Comparison of ENCODE assay signal across 27 cellular contexts in the genomic region with DNA sequence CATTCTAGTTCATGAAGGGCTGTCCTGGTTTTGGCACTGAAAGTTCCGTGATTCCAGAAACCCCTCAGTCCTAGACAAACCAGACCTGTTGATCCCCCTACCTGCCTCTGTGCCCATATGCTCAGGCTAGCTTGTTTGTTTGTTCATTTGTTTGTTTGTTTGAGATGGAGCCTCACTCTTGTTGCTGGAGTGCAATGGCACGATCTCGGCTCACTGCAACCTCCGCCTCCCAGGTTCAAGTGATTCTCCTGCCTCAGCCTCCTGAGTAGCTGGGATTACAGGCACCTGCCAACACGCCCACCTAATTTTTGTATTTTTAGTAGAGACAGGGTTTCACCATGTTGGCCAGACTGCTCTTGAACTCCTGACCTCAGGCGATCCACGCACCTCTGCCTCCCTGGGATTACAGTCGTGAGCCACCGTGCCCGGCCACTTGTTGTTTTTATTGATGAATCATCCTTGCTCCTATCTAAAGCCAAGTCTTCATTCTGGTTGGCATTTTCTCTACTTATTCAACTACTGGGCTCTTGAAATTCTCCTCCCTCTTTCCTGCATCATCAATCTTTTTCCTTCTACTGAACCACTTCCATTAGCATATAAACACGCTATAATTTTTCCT.
"Had no signal": no experiment of that assay in that cellular context is flagged by ENCODE, and none has a peak within 500 bp of the region (broad histone marks: within the 10 kb centered on the region; RNA-seq: fewer than 3 reads in every experiment).

No MANE protein-coding gene starts in this region.

- H3K4me3 Mint-ChIP-seq: activated naive CD4-positive, alpha-beta T cell treated with anti-CD3 and anti-CD28 coated beads for 36 hours; activated naive CD8-positive, alpha-beta T cell treated with anti-CD3 and anti-CD28 coated beads, Interleukin-2, amount 10 ng/mL, durations not matched to agents 7 days and 5 days; activated T-cell treated with anti-CD3 and anti-CD28 coated beads, Interleukin-2, amount 50 U/mL, for 72 hours; brain; nephron progenitor cell; stimulated activated naive CD8-positive, alpha-beta T cell treated with anti-CD3 and anti-CD28 coated beads, Interleukin-15, Interleukin-2, amounts not matched to agents 100 ng/mL and 50 ng/mL, for 24 hours; T-helper 1 cell treated with Interleukin-12 subunit alpha and Interleukin-12 subunit beta and Interleukin-4 antibody, amounts not matched to agents 30 μg/mL and 1 μg/mL, for 36 hours had no signal

- H3K4me1 Mint-ChIP-seq: brain had no signal

- DNase-seq: activated CD4-positive, alpha-beta T cell treated with anti-CD3 and anti-CD28 coated beads for 4 hours; activated CD4-positive, alpha-beta T cell treated with anti-CD3 and anti-CD28 coated beads, Interleukin-2, amount 50 U/mL, for 48 hours; activated CD4-positive, CD25-positive, alpha-beta regulatory T cell; activated effector memory CD4-positive, alpha-beta T cell treated with Interleukin-2 at 50 U/mL for 16 hours; activated naive CD4-positive, alpha-beta T cell treated with anti-CD3 and anti-CD28 coated beads for 36 hours; activated naive CD8-positive, alpha-beta T cell treated with anti-CD3 and anti-CD28 coated beads, Interleukin-2, amount 10 ng/mL, durations not matched to agents 7 days and 5 days; activated T-cell treated with anti-CD3 and anti-CD28 coated beads, Interleukin-2, amount 50 U/mL, for 72 hours; anterior cingulate cortex; caudate nucleus; effector CD8-positive, alpha-beta T cell; heart right ventricle; islet precursor cell; left colon; lower lobe of right lung; mesendoderm; mucosa of descending colon; nephron progenitor cell; pancreas; psoas muscle; stimulated activated CD4-positive, alpha-beta T cell treated with anti-CD3 and anti-CD28 coated beads, Interleukin-4, amount 100 ng/mL, for 24 hours; substantia nigra; T1000; thyroid gland; upper lobe of right lung had no signal

- H3K9me3 Mint-ChIP-seq: activated naive CD4-positive, alpha-beta T cell treated with anti-CD3 and anti-CD28 coated beads for 36 hours; activated naive CD8-positive, alpha-beta T cell treated with anti-CD3 and anti-CD28 coated beads, Interleukin-2, amount 10 ng/mL, durations not matched to agents 7 days and 5 days; activated T-cell treated with anti-CD3 and anti-CD28 coated beads, Interleukin-2, amount 50 U/mL, for 72 hours; brain; nephron progenitor cell; stimulated activated naive CD8-positive, alpha-beta T cell treated with anti-CD3 and anti-CD28 coated beads, Interleukin-15, Interleukin-2, amounts not matched to agents 100 ng/mL and 50 ng/mL, for 24 hours; T-helper 1 cell treated with Interleukin-12 subunit alpha and Interleukin-12 subunit beta and Interleukin-4 antibody, amounts not matched to agents 30 μg/mL and 1 μg/mL, for 36 hours had no signal

- H3K27ac Mint-ChIP-seq: activated naive CD4-positive, alpha-beta T cell treated with anti-CD3 and anti-CD28 coated beads for 36 hours; activated naive CD8-positive, alpha-beta T cell treated with anti-CD3 and anti-CD28 coated beads, Interleukin-2, amount 10 ng/mL, durations not matched to agents 7 days and 5 days; activated T-cell treated with anti-CD3 and anti-CD28 coated beads, Interleukin-2, amount 50 U/mL, for 72 hours; brain; nephron progenitor cell; stimulated activated naive CD8-positive, alpha-beta T cell treated with anti-CD3 and anti-CD28 coated beads, Interleukin-15, Interleukin-2, amounts not matched to agents 100 ng/mL and 50 ng/mL, for 24 hours; T-helper 1 cell treated with Interleukin-12 subunit alpha and Interleukin-12 subunit beta and Interleukin-4 antibody, amounts not matched to agents 30 μg/mL and 1 μg/mL, for 36 hours had no signal

- ATAC-seq: activated T-cell treated with anti-CD3 and anti-CD28 coated beads, Interleukin-2, amount 50 U/mL, for 72 hours; heart right ventricle; left colon; lower lobe of right lung; mucosa of descending colon; pancreas; psoas muscle; upper lobe of right lung had no signal

- H3K27me3 Mint-ChIP-seq: stimulated activated naive CD8-positive, alpha-beta T cell treated with anti-CD3 and anti-CD28 coated beads, Interleukin-15, Interleukin-2, amounts not matched to agents 100 ng/mL and 50 ng/mL, for 24 hours had no signal

- H3K36me3 Mint-ChIP-seq: activated naive CD8-positive, alpha-beta T cell treated with anti-CD3 and anti-CD28 coated beads, Interleukin-2, amount 10 ng/mL, durations not matched to agents 7 days and 5 days; brain had no signal
